In the genomic region with DNA sequence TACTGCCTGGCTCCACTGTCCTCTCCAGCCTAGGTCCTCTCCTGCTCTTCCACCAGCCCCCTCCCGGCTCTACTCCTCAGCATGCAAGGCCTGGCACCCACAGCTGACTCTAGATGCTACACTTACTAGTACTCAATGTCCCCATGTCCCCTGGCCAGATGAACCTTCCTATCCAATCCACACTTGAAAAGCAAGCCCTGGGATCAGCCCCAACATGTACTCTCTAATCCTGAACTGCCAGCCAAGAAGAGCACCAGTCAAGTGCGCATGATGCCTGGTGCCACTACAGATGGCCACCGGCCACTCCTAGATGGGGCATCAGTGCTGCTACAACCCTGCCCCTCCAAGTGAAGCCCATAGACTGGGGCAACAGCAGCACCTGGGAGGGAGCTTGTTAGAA, we compare ENCODE assay signal across 1 cellular context.
TF ChIP-seq lines count a peak whose summit lies in the region.

No MANE protein-coding gene starts in this region.

TF ChIP-seq in GM23338, 12 proteins besides CTCF, POLR2A, EP300 and RAD21 (continued from another document):
- TF ChIP-seq, protein P1, sequence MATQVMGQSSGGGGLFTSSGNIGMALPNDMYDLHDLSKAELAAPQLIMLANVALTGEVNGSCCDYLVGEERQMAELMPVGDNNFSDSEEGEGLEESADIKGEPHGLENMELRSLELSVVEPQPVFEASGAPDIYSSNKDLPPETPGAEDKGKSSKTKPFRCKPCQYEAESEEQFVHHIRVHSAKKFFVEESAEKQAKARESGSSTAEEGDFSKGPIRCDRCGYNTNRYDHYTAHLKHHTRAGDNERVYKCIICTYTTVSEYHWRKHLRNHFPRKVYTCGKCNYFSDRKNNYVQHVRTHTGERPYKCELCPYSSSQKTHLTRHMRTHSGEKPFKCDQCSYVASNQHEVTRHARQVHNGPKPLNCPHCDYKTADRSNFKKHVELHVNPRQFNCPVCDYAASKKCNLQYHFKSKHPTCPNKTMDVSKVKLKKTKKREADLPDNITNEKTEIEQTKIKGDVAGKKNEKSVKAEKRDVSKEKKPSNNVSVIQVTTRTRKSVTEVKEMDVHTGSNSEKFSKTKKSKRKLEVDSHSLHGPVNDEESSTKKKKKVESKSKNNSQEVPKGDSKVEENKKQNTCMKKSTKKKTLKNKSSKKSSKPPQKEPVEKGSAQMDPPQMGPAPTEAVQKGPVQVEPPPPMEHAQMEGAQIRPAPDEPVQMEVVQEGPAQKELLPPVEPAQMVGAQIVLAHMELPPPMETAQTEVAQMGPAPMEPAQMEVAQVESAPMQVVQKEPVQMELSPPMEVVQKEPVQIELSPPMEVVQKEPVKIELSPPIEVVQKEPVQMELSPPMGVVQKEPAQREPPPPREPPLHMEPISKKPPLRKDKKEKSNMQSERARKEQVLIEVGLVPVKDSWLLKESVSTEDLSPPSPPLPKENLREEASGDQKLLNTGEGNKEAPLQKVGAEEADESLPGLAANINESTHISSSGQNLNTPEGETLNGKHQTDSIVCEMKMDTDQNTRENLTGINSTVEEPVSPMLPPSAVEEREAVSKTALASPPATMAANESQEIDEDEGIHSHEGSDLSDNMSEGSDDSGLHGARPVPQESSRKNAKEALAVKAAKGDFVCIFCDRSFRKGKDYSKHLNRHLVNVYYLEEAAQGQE (IDR thresholded peaks at IDR 0.05; ENCODE audit: unreplicated experiment), result no peak
- no peak for TF ChIP-seq POLR2AphosphoS5 (IDR thresholded peaks at IDR 0.05; ENCODE audit: low read depth)
- no peak for TF ChIP-seq EZH2phosphoT487 (IDR thresholded peaks at IDR 0.05; ENCODE audit: unreplicated experiment)
- no peak for TF ChIP-seq CREB1 (CRISPR knock-in tag; IDR thresholded peaks at IDR 0.05; ENCODE audit: low read depth)
- TF ChIP-seq ZNF331 (CRISPR knock-in tag; IDR thresholded peaks at IDR 0.05; ENCODE audit: low read depth), result no peak
- TF ChIP-seq NANOG (IDR thresholded peaks at IDR 0.05; ENCODE audit: borderline replicate concordance), result no peak
- TF ChIP-seq JUNB (IDR thresholded peaks at IDR 0.05; ENCODE audit: unreplicated experiment), result no peak
